In genomic region chr22:42112793-42113192, GRCh38 we compare ENCODE assay signal across 5 cellular contexts. TPM values are rescaled to one million over a fixed set of nuclear protein-coding genes. Genes with fewer than 3 reads are reported as not detected.
DNase-seq lines count a peak whose midpoint lies in the region; TF ChIP-seq lines count a peak whose summit lies in the region.
"Not testable (repeated sequence)": the region's sequence is repeated elsewhere in the genome, so short reads cannot be mapped to it uniquely, and the experiment has no call there.
"Had no signal": no experiment of that assay in that cellular context is flagged by ENCODE, and none has a peak within 500 bp of the region (broad histone marks: within the 10 kb centered on the region; RNA-seq: fewer than 3 reads in every experiment).

No MANE protein-coding gene starts in this region.

- in situ Hi-C loops in SK-MEL-5 (cut with HindIII; ENCODE audit: low pct_unique_long_range_greater_than_20kb, low sequenced_read_pairs): not testable (repeated sequence)

- CTCF ChIA-PET in AG04450 (lab: Charles Lee): interaction anchor here (0.9 to 2.0 kb wide), 2 partner anchors 22 to 146 kb away, joined by 4 to 7 read pairs; no protein-coding TSS in a partner anchor

- peaks cover 17% of the 10 kb centered on the region for H3K9me3 ChIP-seq in AG04450 (ENCODE audit: control insufficient read depth, insufficient read depth, low read length)

- not testable (repeated sequence) for H3K4me3 ChIP-seq in AG04450 (ENCODE audit: low read depth, low read length); HFF-Myc (replicated peaks; ENCODE audit: low read depth, low read length); fibroblast of mammary gland (ENCODE audit: control insufficient read depth, low read depth, low read length)

- POLR2A ChIA-PET in AG04450 (lab: Yijun Ruan, JAX): not testable (repeated sequence)

- H3K27ac ChIP-seq in AG04450 (ENCODE audit: low read depth, low read length): not testable (repeated sequence)

- 0 out of 2 replicates have a peak, but pooled peaks have one; percentile 12 for TF ChIP-seq CTCF in AG04450 (IDR thresholded peaks at IDR 0.05; ENCODE audit: low read depth, low read length)
- peak; percentile 16 for TF ChIP-seq CTCF in HFF-Myc (IDR thresholded peaks at IDR 0.05; ENCODE audit: low read depth, low read length, missing control alignments)
- TF ChIP-seq CTCF in fibroblast of mammary gland (conservative IDR thresholded peaks at IDR 0.05; ENCODE audit: control insufficient read depth, insufficient read depth, low read depth, low read length): peak; percentile 6

- not testable (repeated sequence) for H3K27me3 ChIP-seq in AG04450 (ENCODE audit: control insufficient read depth, insufficient read depth, low read length)

- DNase-seq in AG04450 (ENCODE audit: low read depth, low spot score); HFF-Myc (ENCODE audit: extremely low read depth, low read depth); fibroblast of mammary gland (ENCODE audit: low read depth): not testable (repeated sequence)
- peak; percentile 43 for DNase-seq in SK-MEL-5 (ENCODE audit: low read depth, low spot score)

RNA-seq across cellular contexts. Expression of gene CYP2D6, which starts 17.8 kb away (rescaled TPM):
- 0.15 and 0.37 TPM in 2 replicates for polyA plus RNA-seq in AG04450 (2011; rRNA removed)
- polyA minus RNA-seq in AG04450 (2011; rRNA and poly(A)+ RNA removed): 0.09 and 0.23 TPM in 2 replicates
- total RNA-seq in SK-MEL-5 (2014; rRNA removed; shearing (Covaris generic)): 0.21 and 0.24 TPM in 2 replicates
- 0.70 TPM in 1 of 2 replicates, not detected in the other for polyA plus RNA-seq in SK-MEL-5 (2015; cell fraction: cytosol; rRNA removed)
- 4.4 and 8.7 TPM in 2 replicates for polyA plus RNA-seq in SK-MEL-5 (2015; cell fraction: nucleus; rRNA removed)
- total RNA-seq: thoracic aorta had no signal

RNA-seq across cellular contexts. Expression of gene NDUFA6, which starts 22.2 kb away (rescaled TPM):
- 90.4 and 103 TPM in 2 replicates for polyA plus RNA-seq in AG04450 (2011; rRNA removed)
- polyA minus RNA-seq in AG04450 (2011; rRNA and poly(A)+ RNA removed): 23.3 and 24.0 TPM in 2 replicates
- total RNA-seq in SK-MEL-5 (2014; rRNA removed; shearing (Covaris generic)): 126 and 130 TPM in 2 replicates
- 66.2 and 88.1 TPM in 2 replicates for polyA plus RNA-seq in SK-MEL-5 (2015; cell fraction: cytosol; rRNA removed)
- 9.7 and 19.5 TPM in 2 replicates for polyA plus RNA-seq in SK-MEL-5 (2015; cell fraction: nucleus; rRNA removed)

RNA-seq across cellular contexts. Expression of gene SMDT1, which starts 33.3 kb away (rescaled TPM):
- 25.6 and 28.9 TPM in 2 replicates for polyA plus RNA-seq in AG04450 (2011; rRNA removed)
- 5.8 and 8.6 TPM in 2 replicates for polyA minus RNA-seq in AG04450 (2011; rRNA and poly(A)+ RNA removed)
- total RNA-seq in SK-MEL-5 (2014; rRNA removed; shearing (Covaris generic)): 17.4 and 19.5 TPM in 2 replicates
- 37.0 and 49.8 TPM in 2 replicates for polyA plus RNA-seq in SK-MEL-5 (2015; cell fraction: cytosol; rRNA removed)
- 9.6 and 10.1 TPM in 2 replicates for polyA plus RNA-seq in SK-MEL-5 (2015; cell fraction: nucleus; rRNA removed)

RNA-seq across cellular contexts. Expression of gene PHETA2, which starts 38.7 kb away (rescaled TPM):
- polyA plus RNA-seq in AG04450 (2011; rRNA removed): 10.6 and 12.6 TPM in 2 replicates
- polyA minus RNA-seq in AG04450 (2011; rRNA and poly(A)+ RNA removed): 6.3 and 7.4 TPM in 2 replicates
- total RNA-seq in SK-MEL-5 (2014; rRNA removed; shearing (Covaris generic)): 0.16 and 0.34 TPM in 2 replicates
- polyA plus RNA-seq in SK-MEL-5 (2015; cell fraction: cytosol; rRNA removed): 0.21 TPM in 1 of 2 replicates, not detected in the other
- polyA plus RNA-seq in SK-MEL-5 (2015; cell fraction: nucleus; rRNA removed): 0.22 and 0.31 TPM in 2 replicates

RNA-seq across cellular contexts. Expression of gene NAGA, which starts 42.2 kb away (rescaled TPM):
- 35.2 and 46.4 TPM in 2 replicates for polyA plus RNA-seq in AG04450 (2011; rRNA removed)
- 37.1 and 54.6 TPM in 2 replicates for polyA minus RNA-seq in AG04450 (2011; rRNA and poly(A)+ RNA removed)
- 73.0 and 75.1 TPM in 2 replicates for total RNA-seq in SK-MEL-5 (2014; rRNA removed; shearing (Covaris generic))
- 96.8 and 106 TPM in 2 replicates for polyA plus RNA-seq in SK-MEL-5 (2015; cell fraction: cytosol; rRNA removed)
- polyA plus RNA-seq in SK-MEL-5 (2015; cell fraction: nucleus; rRNA removed): 21.0 and 22.5 TPM in 2 replicates
